Comparison of ENCODE assay signal across 23 cellular contexts in the genomic region with DNA sequence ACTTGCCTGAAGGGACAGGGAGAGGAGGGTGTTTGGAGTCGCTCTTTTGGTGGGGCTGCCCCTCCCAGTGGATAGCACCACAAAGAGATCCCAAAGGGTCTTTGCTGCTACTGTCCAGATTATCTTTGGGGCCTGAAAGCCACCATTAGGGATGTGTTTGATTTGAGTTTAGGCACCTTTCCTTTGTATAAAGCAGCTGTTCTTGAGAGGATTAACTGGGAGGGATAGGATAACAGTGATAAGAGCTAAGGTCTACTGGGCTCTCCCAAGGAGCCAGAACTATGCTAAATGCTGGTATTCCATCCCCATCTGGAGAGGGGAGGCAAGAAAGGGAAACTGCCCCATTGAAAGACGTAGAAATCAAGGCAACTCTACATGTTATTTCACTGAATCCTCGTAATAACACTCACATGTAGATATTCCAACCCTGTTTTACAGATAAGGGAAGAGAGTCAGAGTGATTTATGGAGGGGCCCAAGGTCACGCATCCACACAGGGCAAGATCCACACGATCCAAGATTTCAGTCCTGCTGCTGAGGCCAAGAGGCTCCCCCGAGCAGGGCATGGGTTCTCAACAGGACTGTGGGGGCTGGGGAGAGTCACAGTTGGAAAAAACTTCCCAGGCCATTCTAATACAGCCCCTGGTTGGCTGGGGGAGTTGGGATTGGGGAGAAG.
"Had no signal": no experiment of that assay in that cellular context is flagged by ENCODE, and none has a peak within 500 bp of the region (broad histone marks: within the 10 kb centered on the region; RNA-seq: fewer than 3 reads in every experiment).

No MANE protein-coding gene starts in this region.

- ATAC-seq: activated naive CD4-positive, alpha-beta T cell treated with anti-CD3 and anti-CD28 coated beads, Interleukin-2, amount 50 U/mL, for 72 hours; activated T-helper 17 cell treated with anti-CD3 and anti-CD28 coated beads, Interleukin-2, amount 50 U/mL, for 72 hours; gastroesophageal sphincter; heart left ventricle; natural killer cell; right cardiac atrium; stimulated activated effector memory CD8-positive, alpha-beta T cell treated with anti-CD3 and anti-CD28 coated beads, Interleukin-12 subunit alpha, Interleukin-12 subunit beta, amount 100 ng/mL, for 72 hours had no signal

- H3K27me3 ChIP-seq: gastroesophageal sphincter, heart left ventricle, stomach, suprapubic skin, tibial nerve had no signal

- H2AFZ ChIP-seq: parathyroid adenoma had no signal

- DNase-seq: activated CD4-positive, alpha-beta T cell treated with anti-CD3 and anti-CD28 coated beads for 1 hour; activated CD4-positive, alpha-beta T cell treated with anti-CD3 and anti-CD28 coated beads, Interleukin-2, amount 50 U/mL, for 1 hour; activated CD8-positive, alpha-beta memory T cell treated with anti-CD3 and anti-CD28 coated beads, Interleukin-2, amount 50 U/mL, for 4 hours; activated T-cell treated with anti-CD3 and anti-CD28 coated beads, Interleukin-2, amount 50 U/mL, for 24 hours; heart left ventricle; left ventricle myocardium inferior; natural killer cell; right cardiac atrium; stimulated activated CD4-positive, alpha-beta T cell treated with anti-CD3 and anti-CD28 coated beads, Interleukin-12 subunit alpha, Interleukin-12 subunit beta, amount 100 ng/mL, for 4 hours; stimulated activated CD4-positive, alpha-beta T cell treated with anti-CD3 and anti-CD28 coated beads, Interleukin-1b, Interleukin-23, amount 100 ng/mL, for 48 hours; stomach had no signal

- H3K27ac Mint-ChIP-seq: activated naive CD4-positive, alpha-beta T cell treated with anti-CD3 and anti-CD28 coated beads, Interleukin-2, amount 50 U/mL, for 72 hours; activated T-cell treated with anti-CD3 and anti-CD28 coated beads, Interleukin-2, amount 50 U/mL, for 24 hours; activated T-helper 17 cell treated with anti-CD3 and anti-CD28 coated beads, Interleukin-2, amount 50 U/mL, for 72 hours; mesothelial cell of epicardium; natural killer cell; stimulated activated effector memory CD8-positive, alpha-beta T cell treated with anti-CD3 and anti-CD28 coated beads, Interleukin-12 subunit alpha, Interleukin-12 subunit beta, amount 100 ng/mL, for 72 hours had no signal

- H3K9ac ChIP-seq: parathyroid adenoma had no signal

- H3K4me3 ChIP-seq: coronary artery, gastroesophageal sphincter, heart left ventricle, left ventricle myocardium inferior, stomach, suprapubic skin, tibial nerve had no signal

- H3K27ac ChIP-seq: coronary artery, epithelial cell of prostate, gastroesophageal sphincter, heart left ventricle, left ventricle myocardium inferior, parathyroid adenoma, stomach, suprapubic skin, tibial nerve, VCaP had no signal

- H3K79me2 ChIP-seq: parathyroid adenoma had no signal

- H3K9me3 ChIP-seq: gastroesophageal sphincter, heart left ventricle, left ventricle myocardium inferior, stomach, suprapubic skin, tibial nerve had no signal

- H3K36me3 Mint-ChIP-seq: activated naive CD4-positive, alpha-beta T cell treated with anti-CD3 and anti-CD28 coated beads, Interleukin-2, amount 50 U/mL, for 72 hours; mesothelial cell of epicardium; natural killer cell; stimulated activated effector memory CD8-positive, alpha-beta T cell treated with anti-CD3 and anti-CD28 coated beads, Interleukin-12 subunit alpha, Interleukin-12 subunit beta, amount 100 ng/mL, for 72 hours had no signal

- H3K4me3 Mint-ChIP-seq: activated T-cell treated with anti-CD3 and anti-CD28 coated beads, Interleukin-2, amount 50 U/mL, for 24 hours; activated T-helper 17 cell treated with anti-CD3 and anti-CD28 coated beads, Interleukin-2, amount 50 U/mL, for 72 hours; central memory CD8-positive, alpha-beta T cell; mesothelial cell of epicardium; natural killer cell; stimulated activated effector memory CD8-positive, alpha-beta T cell treated with anti-CD3 and anti-CD28 coated beads, Interleukin-12 subunit alpha, Interleukin-12 subunit beta, amount 100 ng/mL, for 72 hours had no signal

- H3K36me3 ChIP-seq: gastroesophageal sphincter, heart left ventricle, left ventricle myocardium inferior, stomach, suprapubic skin, tibial nerve had no signal

- H3K9me3 Mint-ChIP-seq: activated naive CD4-positive, alpha-beta T cell treated with anti-CD3 and anti-CD28 coated beads, Interleukin-2, amount 50 U/mL, for 72 hours; activated T-cell treated with anti-CD3 and anti-CD28 coated beads, Interleukin-2, amount 50 U/mL, for 24 hours; activated T-helper 17 cell treated with anti-CD3 and anti-CD28 coated beads, Interleukin-2, amount 50 U/mL, for 72 hours; central memory CD8-positive, alpha-beta T cell; mesothelial cell of epicardium; natural killer cell; stimulated activated effector memory CD8-positive, alpha-beta T cell treated with anti-CD3 and anti-CD28 coated beads, Interleukin-12 subunit alpha, Interleukin-12 subunit beta, amount 100 ng/mL, for 72 hours had no signal

- H3K4me1 Mint-ChIP-seq: activated T-helper 17 cell treated with anti-CD3 and anti-CD28 coated beads, Interleukin-2, amount 50 U/mL, for 72 hours; central memory CD8-positive, alpha-beta T cell; natural killer cell; stimulated activated effector memory CD8-positive, alpha-beta T cell treated with anti-CD3 and anti-CD28 coated beads, Interleukin-12 subunit alpha, Interleukin-12 subunit beta, amount 100 ng/mL, for 72 hours had no signal

- H3K4me1 ChIP-seq: gastroesophageal sphincter, heart left ventricle, left ventricle myocardium inferior, parathyroid adenoma, stomach, suprapubic skin, tibial nerve had no signal
